In genomic region chr2:38274286-38275276, GRCh38 we compare ENCODE assay signal across 8 cellular contexts.
DNase-seq lines count a peak whose midpoint lies in the region; ATAC-seq and TF ChIP-seq lines count a peak whose summit lies in the region.

No MANE protein-coding gene starts in this region.

- H3K36me3 ChIP-seq in SK-N-MC (ENCODE audit: insufficient read depth, low read length) = no peaks in the 10 kb centered on the region

- peaks cover 8% of the 10 kb centered on the region for H3K27me3 ChIP-seq in AG04450 (ENCODE audit: control insufficient read depth, insufficient read depth, low read length)

- H3K4me3 ChIP-seq in AG04450 (ENCODE audit: low read depth, low read length) = no peak overlapping the region
- peak overlapping the region; percentile 46 for H3K4me3 ChIP-seq in SK-N-MC

- H3K9me3 ChIP-seq in AG04450 (ENCODE audit: control insufficient read depth, insufficient read depth, low read length) = no peaks in the 10 kb centered on the region
- no peaks in the 10 kb centered on the region for H3K9me3 ChIP-seq in SK-N-MC (ENCODE audit: low read depth, low read length)

- TF ChIP-seq CTCF in AG04450 (IDR thresholded peaks at IDR 0.05; ENCODE audit: low read depth, low read length) = peak; percentile 68
- TF ChIP-seq CTCF in GM10266 (IDR thresholded peaks at IDR 0.05; ENCODE audit: control insufficient read depth, insufficient read depth, low read depth, missing control alignments) = peak; percentile 63
- peak; percentile 79 for TF ChIP-seq CTCF in endothelial cell (IDR thresholded peaks at IDR 0.05; ENCODE audit: unreplicated experiment)

- H3K9ac ChIP-seq in SK-N-MC (ENCODE audit: insufficient read length) = no peak overlapping the region

- no peaks in the 10 kb centered on the region for H3K9me3 Mint-ChIP-seq in endothelial cell (ENCODE audit: unreplicated experiment)

- no peak for ATAC-seq in HG03039 (IDR thresholded peaks at IDR 0.05; ENCODE audit: unreplicated experiment)

- H3K36me3 Mint-ChIP-seq in endothelial cell (ENCODE audit: low read depth, unreplicated experiment) = peaks cover 5% of the 10 kb centered on the region

- no peak overlapping the region for H3K27ac Mint-ChIP-seq in endothelial cell (ENCODE audit: unreplicated experiment)

- H3K27ac ChIP-seq in AG04450 (ENCODE audit: low read depth, low read length) = no peak overlapping the region
- no peak overlapping the region for H3K27ac ChIP-seq in SK-N-MC

- DNase-seq in AG04450 (ENCODE audit: low read depth, low spot score) (peak; percentile 72), GM10266 (ENCODE audit: extremely low spot score) (peak; percentile 51), NCI-H1105 treated with DMSO at 0.1 percent for 48 hours (lab: John Stamatoyannopoulos, UW) (peak; percentile 65), SK-N-MC (ENCODE audit: low read depth, low spot score) (peak; percentile 91), endothelial cell (ENCODE audit: low spot score) (peak; percentile 33), midbrain (lab: John Stamatoyannopoulos, UW) (peak; percentile 55)
- DNase-seq in activated effector memory CD4-positive, alpha-beta T cell treated with Interleukin-2 at 50 U/mL for 16 hours = no peak

- H3K27me3 Mint-ChIP-seq in endothelial cell (ENCODE audit: unreplicated experiment) = peaks cover 4% of the 10 kb centered on the region

- POLR2A ChIA-PET in AG04450 (lab: Yijun Ruan, JAX) = no interaction called here

- H3K4me3 Mint-ChIP-seq in endothelial cell (ENCODE audit: unreplicated experiment) = no peak overlapping the region

- CTCF ChIA-PET in AG04450 (lab: Charles Lee) = interaction anchor here (0.5 to 3.7 kb wide), 33 partner anchors 9 to 1215 kb away, joined by 3 to 40 read pairs (median 3); partner anchors contain the start of gene CYP1B1

- H3K4me1 Mint-ChIP-seq in endothelial cell (ENCODE audit: unreplicated experiment) = peaks cover 3% of the 10 kb centered on the region
